In the genomic region with DNA sequence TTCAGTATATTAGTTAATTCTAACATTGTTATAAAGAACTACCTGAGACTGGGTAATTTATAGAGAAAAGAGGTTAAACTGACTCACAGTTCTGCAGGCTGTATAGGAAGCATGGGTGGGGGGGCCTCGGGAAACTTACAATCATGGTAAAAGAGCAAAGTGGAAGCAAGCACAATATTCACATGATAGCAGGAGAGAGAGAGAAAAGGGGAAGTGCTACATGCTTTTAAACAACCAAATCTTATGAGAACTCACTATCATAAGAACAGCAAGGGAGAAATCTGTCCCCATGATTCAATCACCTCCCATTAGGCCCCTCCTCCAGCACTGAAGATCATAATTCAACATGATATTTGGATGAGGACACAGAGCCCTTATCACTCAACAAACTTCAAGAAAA, we compare ENCODE assay signal across 19 cellular contexts.
"Had no signal": no experiment of that assay in that cellular context is flagged by ENCODE, and none has a peak within 500 bp of the region (broad histone marks: within the 10 kb centered on the region; RNA-seq: fewer than 3 reads in every experiment).

No MANE protein-coding gene starts in this region.

- H3K27ac Mint-ChIP-seq: activated naive CD8-positive, alpha-beta T cell; endodermal cell; nephron; stimulated activated naive CD8-positive, alpha-beta T cell treated with anti-CD3 and anti-CD28 coated beads, Interleukin-15, Interleukin-2, amounts not matched to agents 100 ng/mL and 50 ng/mL, for 24 hours had no signal

- H3K4me3 Mint-ChIP-seq: activated naive CD8-positive, alpha-beta T cell; endodermal cell; nephron; stimulated activated naive CD8-positive, alpha-beta T cell treated with anti-CD3 and anti-CD28 coated beads, Interleukin-15, Interleukin-2, amounts not matched to agents 100 ng/mL and 50 ng/mL, for 24 hours had no signal

- H3K36me3 ChIP-seq: prostate gland, suprapubic skin had no signal

- H3K4me3 ChIP-seq: dorsolateral prefrontal cortex, prostate gland, skin epidermis, suprapubic skin had no signal

- H3K4me1 ChIP-seq: prostate gland, suprapubic skin had no signal

- H3K36me3 Mint-ChIP-seq: activated naive CD8-positive, alpha-beta T cell had no signal

- H3K27me3 ChIP-seq: dorsolateral prefrontal cortex, suprapubic skin had no signal

- DNase-seq: activated CD4-positive, alpha-beta T cell treated with anti-CD3 and anti-CD28 coated beads, Interleukin-2, amount 50 U/mL, for 1 hour; activated CD8-positive, alpha-beta memory T cell treated with anti-CD3 and anti-CD28 coated beads for 24 hours; activated gamma-delta T cell treated with Interleukin-2 at 50 U/mL for 16 hours; amniotic stem cell; dorsolateral prefrontal cortex; endodermal cell; head of caudate nucleus; kidney glomerular epithelial cell; right cardiac atrium; stimulated activated CD4-positive, alpha-beta T cell treated with anti-CD3 and anti-CD28 coated beads, Interleukin-15, amount 100 ng/mL, for 24 hours; stimulated activated CD4-positive, alpha-beta T cell treated with anti-CD3 and anti-CD28 coated beads, Interleukin-4, amount 100 ng/mL, for 24 hours; stimulated activated CD8-positive, alpha-beta memory T cell treated with anti-CD3 and anti-CD28 coated beads, Interleukin-4, amount 100 ng/mL, for 48 hours; trophoblast cell had no signal

- H3K9me3 ChIP-seq: prostate gland had no signal

- ATAC-seq: right cardiac atrium had no signal

- H3K27me3 Mint-ChIP-seq: activated naive CD8-positive, alpha-beta T cell; stimulated activated naive CD8-positive, alpha-beta T cell treated with anti-CD3 and anti-CD28 coated beads, Interleukin-15, Interleukin-2, amounts not matched to agents 100 ng/mL and 50 ng/mL, for 24 hours had no signal

- H3K27ac ChIP-seq: dorsolateral prefrontal cortex, prostate gland, skin epidermis, suprapubic skin had no signal
